In genomic region chr14:95072310-95072709, GRCh38 we compare ENCODE assay signal across 22 cellular contexts.
"Had no signal": no experiment of that assay in that cellular context is flagged by ENCODE, and none has a peak within 500 bp of the region (broad histone marks: within the 10 kb centered on the region; RNA-seq: fewer than 3 reads in every experiment).

No MANE protein-coding gene starts in this region.

- H3K4me3 ChIP-seq: dorsolateral prefrontal cortex, gastrocnemius medialis, lower lobe of right lung, psoas muscle, thoracic aorta, tibial nerve, upper lobe of right lung, uterus had no signal

- H3K27me3 ChIP-seq: sigmoid colon, upper lobe of right lung, uterus had no signal

- H3K27ac ChIP-seq: dorsolateral prefrontal cortex, gastrocnemius medialis, lower lobe of right lung, psoas muscle, thoracic aorta, tibial nerve, upper lobe of right lung, uterus had no signal

- H3K4me1 Mint-ChIP-seq: natural killer cell; neural crest cell; stimulated activated memory B cell treated with anti-CD40 and anti-IgM and Interleukin-4, amounts not matched to agents 10 μg/mL and 1 μg/mL and 100 μg/mL, for 72 hours had no signal

- ATAC-seq: gastrocnemius medialis; left colon; left ventricle myocardium superior; lower lobe of right lung; natural killer cell; psoas muscle; right cardiac atrium; stimulated activated memory B cell treated with anti-CD40 and anti-IgM and Interleukin-4, amounts not matched to agents 10 μg/mL and 1 μg/mL and 100 μg/mL, for 72 hours; stimulated activated naive CD8-positive, alpha-beta T cell treated with anti-CD3 and anti-CD28 coated beads, Interleukin-15, Interleukin-2, amounts not matched to agents 100 U/mL and 50 U/mL, for 24 hours; upper lobe of right lung had no signal

- DNase-seq: cerebellar nuclear complex; dorsolateral prefrontal cortex; effector CD4-positive, alpha-beta T cell; gastrocnemius medialis; hippocampal formation; left colon; left ventricle myocardium superior; lower lobe of right lung; natural killer cell; nucleus accumbens; psoas muscle; right cardiac atrium; sigmoid colon; stimulated activated CD4-positive, alpha-beta T cell treated with anti-CD3 and anti-CD28 coated beads, Interleukin-2, amount 100 ng/mL, for 24 hours; stimulated activated CD4-positive, alpha-beta T cell treated with anti-CD3 and anti-CD28 coated beads, Interleukin-4, amount 100 ng/mL, for 24 hours; stimulated activated naive CD8-positive, alpha-beta T cell treated with anti-CD3 and anti-CD28 coated beads, Interleukin-15, Interleukin-2, amounts not matched to agents 100 U/mL and 50 U/mL, for 24 hours; upper lobe of right lung; uterus had no signal

- H3K36me3 ChIP-seq: gastrocnemius medialis, lower lobe of right lung, sigmoid colon, thoracic aorta, tibial nerve, upper lobe of right lung, uterus had no signal

- H3K36me3 Mint-ChIP-seq: natural killer cell; stimulated activated memory B cell treated with anti-CD40 and anti-IgM and Interleukin-4, amounts not matched to agents 10 μg/mL and 1 μg/mL and 100 μg/mL, for 72 hours had no signal

- H3K9me3 Mint-ChIP-seq: natural killer cell; neural crest cell; stimulated activated memory B cell treated with anti-CD40 and anti-IgM and Interleukin-4, amounts not matched to agents 10 μg/mL and 1 μg/mL and 100 μg/mL, for 72 hours had no signal

- H3K9me3 ChIP-seq: gastrocnemius medialis, lower lobe of right lung, sigmoid colon, thoracic aorta, tibial nerve, upper lobe of right lung, uterus had no signal

- H3K4me3 Mint-ChIP-seq: natural killer cell; neural crest cell; stimulated activated memory B cell treated with anti-CD40 and anti-IgM and Interleukin-4, amounts not matched to agents 10 μg/mL and 1 μg/mL and 100 μg/mL, for 72 hours had no signal

- H3K27ac Mint-ChIP-seq: natural killer cell; stimulated activated memory B cell treated with anti-CD40 and anti-IgM and Interleukin-4, amounts not matched to agents 10 μg/mL and 1 μg/mL and 100 μg/mL, for 72 hours had no signal
